16 cellular contexts compared by ENCODE assay signal in genomic region chr5:136166909-136167308, GRCh38. TPM values are rescaled to one million over a fixed set of nuclear protein-coding genes. Genes with fewer than 3 reads are reported as not detected.
A peak's percentile ranks its signal among the peaks of the same experiment; 100 is the strongest.
DNase-seq lines count a peak whose midpoint lies in the region; ATAC-seq, FAIRE-seq and TF ChIP-seq lines count a peak whose summit lies in the region.
"Had no signal": no experiment of that assay in that cellular context is flagged by ENCODE, and none has a peak within 500 bp of the region (broad histone marks: within the 10 kb centered on the region; RNA-seq: fewer than 3 reads in every experiment).

No MANE protein-coding gene starts in this region.

- TF ChIP-seq POLR2A in H54 (IDR thresholded peaks at IDR 0.05; ENCODE audit: low read depth, low read length) (no peak), lower leg skin (IDR thresholded peaks at IDR 0.05) (no peak)

- FAIRE-seq in H54 (lab: Jason Lieb, UNC) (peak; percentile 50), frontal cortex (lab: Jason Lieb, UNC) (no peak)
- FAIRE-seq: keratinocyte had no signal

- intact Hi-C loops in lower leg skin (cut with DNase I; ENCODE audit: low total_unique reads) (no loop called here), head of caudate nucleus (cut with DNase I) (no loop called here)

- 78 to 81% methylated on average over 4 of the region's 4 CpGs for WGBS in lower leg skin, 2 donors

- no peak for TF ChIP-seq CTCF in lower leg skin (IDR thresholded peaks at IDR 0.05)

- no peak for DNase-seq in H54 (ENCODE audit: insufficient read length, low spot score)
- DNase-seq in germinal center (ENCODE audit: low spot score), result peak; percentile 13
- DNase-seq in activated T-cell treated with anti-CD3 and anti-CD28 coated beads for 4 hours, result no peak
- DNase-seq in lower leg skin (ENCODE audit: low spot score in 2 of 2), result no peak
- DNase-seq in head of caudate nucleus, result no peak
- no peak for DNase-seq in frontal cortex (ENCODE audit: low spot score in 2 of 2)
- DNase-seq: CD4-positive, alpha-beta T cell; colonic mucosa; foreskin fibroblast; GF-D8; GM23248; NCI-H2029; T1000 had no signal

- H3K4me3 ChIP-seq in lower leg skin (ENCODE audit: low read depth, poor library complexity, severe bottlenecking), result no peak overlapping the region
- H3K4me3 ChIP-seq: colonic mucosa, GM23248 had no signal

- ATAC-seq in GM18909 (IDR thresholded peaks at IDR 0.05; ENCODE audit: poor library complexity, unreplicated experiment), result peak; percentile 77
- peak; percentile 66 for ATAC-seq in HG03196 (IDR thresholded peaks at IDR 0.05; ENCODE audit: unreplicated experiment)

RNA-seq across cellular contexts. Expression of gene SMIM32, which starts 26.1 kb away (rescaled TPM):
- not detected for total RNA-seq in lower leg skin
- 2.4 TPM for total RNA-seq in frontal cortex
- total RNA-seq: CD4-positive, alpha-beta T cell; GM23248 had no signal

RNA-seq across cellular contexts. Expression of gene SMAD5, which starts 34.3 kb away (rescaled TPM):
- total RNA-seq in lower leg skin (100 to 1,000 TPM in 1 of 4 donors, 10 to 100 TPM in 3; 43.3 to 102 (median 65.1) TPM), frontal cortex (27.7 TPM)
